Comparison of ENCODE assay signal across 9 cellular contexts in genomic region chr1:175530167-175530566, GRCh38.
"Had no signal": no experiment of that assay in that cellular context is flagged by ENCODE, and none has a peak within 500 bp of the region (broad histone marks: within the 10 kb centered on the region; RNA-seq: fewer than 3 reads in every experiment).

No MANE protein-coding gene starts in this region.

- H3K27me3 Mint-ChIP-seq: memory B cell had no signal

- ATAC-seq: activated naive CD4-positive, alpha-beta T cell treated with anti-CD3 and anti-CD28 coated beads, Interleukin-2, amount 50 U/mL, for 72 hours; stimulated activated naive CD8-positive, alpha-beta T cell treated with anti-CD3 and anti-CD28 coated beads, Interleukin-15, amount 100 ng/mL, for 72 hours had no signal

- H3K36me3 ChIP-seq: thoracic aorta had no signal

- H3K9me3 Mint-ChIP-seq: activated naive CD4-positive, alpha-beta T cell treated with anti-CD3 and anti-CD28 coated beads, Interleukin-2, amount 50 U/mL, for 72 hours; memory B cell; stimulated activated naive CD8-positive, alpha-beta T cell treated with anti-CD3 and anti-CD28 coated beads, Interleukin-15, amount 100 ng/mL, for 72 hours had no signal

- H3K4me3 ChIP-seq: skin epidermis, thoracic aorta had no signal

- DNase-seq: activated effector memory CD4-positive, alpha-beta T cell treated with Interleukin-2 at 50 U/mL for 16 hours; stimulated activated CD4-positive, alpha-beta T cell treated with anti-CD3 and anti-CD28 coated beads, Interleukin-4, amount 100 ng/mL, for 4 hours; stimulated activated naive CD8-positive, alpha-beta T cell treated with anti-CD3 and anti-CD28 coated beads, Interleukin-15, amount 100 ng/mL, for 72 hours; T-helper 2 cell had no signal

- H3K36me3 Mint-ChIP-seq: activated naive CD4-positive, alpha-beta T cell treated with anti-CD3 and anti-CD28 coated beads, Interleukin-2, amount 50 U/mL, for 72 hours; brain had no signal

- H3K27ac Mint-ChIP-seq: memory B cell; stimulated activated naive CD8-positive, alpha-beta T cell treated with anti-CD3 and anti-CD28 coated beads, Interleukin-15, amount 100 ng/mL, for 72 hours had no signal

- H3K9me3 ChIP-seq: thoracic aorta had no signal

- H3K4me1 Mint-ChIP-seq: stimulated activated naive CD8-positive, alpha-beta T cell treated with anti-CD3 and anti-CD28 coated beads, Interleukin-15, amount 100 ng/mL, for 72 hours had no signal

- H3K27ac ChIP-seq: skin epidermis, thoracic aorta had no signal

- H3K4me3 Mint-ChIP-seq: brain; memory B cell; stimulated activated naive CD8-positive, alpha-beta T cell treated with anti-CD3 and anti-CD28 coated beads, Interleukin-15, amount 100 ng/mL, for 72 hours had no signal
